10 cellular contexts compared by ENCODE assay signal in the genomic region with DNA sequence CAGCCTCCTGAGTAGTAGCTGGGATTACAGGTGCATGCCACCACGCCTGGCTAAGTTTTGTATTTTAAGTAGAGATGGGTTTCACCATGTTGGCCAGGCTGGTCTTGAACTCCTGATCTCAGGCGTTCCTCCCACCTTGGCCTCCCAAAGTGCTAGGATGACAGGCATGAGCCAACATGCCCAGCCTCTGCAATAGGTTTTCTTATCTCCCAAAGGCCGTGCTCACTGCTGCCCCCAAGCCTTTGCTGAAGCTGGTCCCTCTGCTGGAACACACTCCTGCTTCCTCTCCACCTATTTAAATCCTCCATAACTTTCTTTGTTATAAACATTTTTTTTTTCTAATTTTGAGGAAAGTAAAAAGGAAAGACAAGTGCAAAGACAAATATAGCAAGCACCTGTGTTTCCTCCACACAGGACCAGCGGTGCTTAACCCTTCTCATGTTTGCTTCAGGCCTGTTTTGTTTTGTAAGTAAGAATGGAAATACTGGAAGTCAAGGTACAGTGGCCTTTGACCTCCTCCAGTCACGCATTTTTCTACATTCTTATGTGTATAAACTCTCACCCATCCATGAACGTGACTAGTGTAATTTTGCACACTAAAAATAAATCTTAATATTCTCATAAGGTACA.
A peak's percentile ranks its signal among the peaks of the same experiment; 100 is the strongest.
DNase-seq lines count a peak whose midpoint lies in the region; TF ChIP-seq lines count a peak whose summit lies in the region.
"Had no signal": no experiment of that assay in that cellular context is flagged by ENCODE, and none has a peak within 500 bp of the region (broad histone marks: within the 10 kb centered on the region; RNA-seq: fewer than 3 reads in every experiment).

No MANE protein-coding gene starts in this region.

- DNase-seq in NCI-H345 (lab: John Stamatoyannopoulos, UW) (peak; percentile 44), NCI-H345 treated with DMSO at 0.1 percent for 48 hours (lab: John Stamatoyannopoulos, UW; ENCODE audit: unreplicated experiment) (no peak), LoVo (ENCODE audit: low spot score) (peak; percentile 43), WERI-Rb-1 (peak; percentile 69), nephron progenitor cell (peak; percentile 30), GOT3 (lab: John Stamatoyannopoulos, UW) (no peak), activated gamma-delta T cell treated with Interleukin-2 at 50 U/mL for 16 hours (no peak)
- no peak for DNase-seq in activated CD4-positive, alpha-beta T cell treated with anti-CD3 and anti-CD28 coated beads, Interleukin-2, amount 50 U/mL, for 4 hours
- DNase-seq: stimulated activated naive CD8-positive, alpha-beta T cell treated with anti-CD3 and anti-CD28 coated beads, Interleukin-15, Interleukin-2, amounts not matched to agents 100 U/mL and 50 U/mL, for 24 hours had no signal

- no peaks in the 10 kb centered on the region for H3K36me3 Mint-ChIP-seq in nephron progenitor cell (ENCODE audit: low read depth)

- H3K4me1 Mint-ChIP-seq in nephron progenitor cell, result peaks cover 53% of the 10 kb centered on the region

- no peak overlapping the region for H3K4me3 Mint-ChIP-seq in nephron progenitor cell

- no peaks in the 10 kb centered on the region for H3K36me3 ChIP-seq in WERI-Rb-1

- H3K27ac Mint-ChIP-seq in nephron progenitor cell, result no peak overlapping the region

- H3K9me3 Mint-ChIP-seq in nephron progenitor cell, result no peaks in the 10 kb centered on the region

- no peak overlapping the region for H3K27ac ChIP-seq in WERI-Rb-1
- H3K27ac ChIP-seq: C4-2B had no signal

- peaks cover 15% of the 10 kb centered on the region for H3K27me3 Mint-ChIP-seq in nephron progenitor cell (ENCODE audit: low read depth, poor library complexity)

- TF ChIP-seq CTCF in WERI-Rb-1 (IDR thresholded peaks at IDR 0.05; ENCODE audit: low read depth, low read length), result peak; percentile 63
- TF ChIP-seq CTCF in nephron progenitor cell (IDR thresholded peaks at IDR 0.05), result no peak

- H3K4me3 ChIP-seq in WERI-Rb-1 (ENCODE audit: low read depth, low read length), result no peak overlapping the region

- H3K27me3 ChIP-seq in WERI-Rb-1 (ENCODE audit: insufficient read depth, low read depth, severe bottlenecking), result no peaks in the 10 kb centered on the region

- H3K9me3 ChIP-seq in WERI-Rb-1 (ENCODE audit: severe bottlenecking), result no peaks in the 10 kb centered on the region

Comparison
In these comparisons a context has a peak if more than half of its experiments do, and no peak if none do; other contexts are left out.
1. DNase-seq: peak in NCI-H345 (single experiment), LoVo (single experiment), WERI-Rb-1 (single experiment) and nephron progenitor cell (single experiment); none in NCI-H345 treated with DMSO at 0.1 percent for 48 hours (single experiment), GOT3 (single experiment), activated gamma-delta T cell treated with Interleukin-2 at 50 U/mL for 16 hours (single experiment) and activated CD4-positive, alpha-beta T cell treated with anti-CD3 and anti-CD28 coated beads, Interleukin-2, amount 50 U/mL, for 4 hours (0 of 2).